In the genomic region with DNA sequence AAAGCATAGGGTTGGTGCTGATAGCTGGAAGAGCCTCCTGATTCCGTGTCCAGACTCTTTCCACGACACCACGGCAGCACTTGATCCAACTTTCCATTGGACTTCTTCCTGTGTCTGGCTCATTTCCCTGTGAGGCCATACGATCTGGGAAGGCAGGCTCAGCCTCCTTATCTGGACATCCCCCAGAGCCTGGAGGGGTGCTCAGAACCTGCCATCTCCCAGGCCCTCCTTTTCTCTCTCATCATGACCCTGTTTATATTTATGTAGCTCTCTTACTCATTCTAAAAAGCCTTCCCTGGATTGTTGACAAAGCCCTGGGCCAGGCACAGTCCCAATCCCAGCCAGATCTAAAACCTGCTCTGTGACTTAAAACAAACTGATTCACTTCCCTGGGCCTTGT, we compare ENCODE assay signal across 11 cellular contexts. TPM values are rescaled to one million over a fixed set of nuclear protein-coding genes. Genes with fewer than 3 reads are reported as not detected.
DNase-seq lines count a peak whose midpoint lies in the region; ATAC-seq and TF ChIP-seq lines count a peak whose summit lies in the region.
"Had no signal": no experiment of that assay in that cellular context is flagged by ENCODE, and none has a peak within 500 bp of the region (broad histone marks: within the 10 kb centered on the region; RNA-seq: fewer than 3 reads in every experiment).

No MANE protein-coding gene starts in this region.

- no peak for TF ChIP-seq CTCF in coronary artery (IDR thresholded peaks at IDR 0.05)
- no peak for TF ChIP-seq CTCF in tibial artery (IDR thresholded peaks at IDR 0.05)
- no peak for TF ChIP-seq CTCF in left lung (IDR thresholded peaks at IDR 0.05)

- H3K9ac ChIP-seq in muscle layer of colon (ENCODE audit: low read length), result peak overlapping the region; percentile 44

- no peak for ATAC-seq in activated naive CD4-positive, alpha-beta T cell treated with anti-CD3 and anti-CD28 coated beads, Interleukin-2, amount 50 U/mL, for 72 hours
- ATAC-seq in GM19463 (IDR thresholded peaks at IDR 0.05; ENCODE audit: unreplicated experiment) (no peak), HG02885 (IDR thresholded peaks at IDR 0.05; ENCODE audit: poor library complexity, unreplicated experiment) (no peak), left lung (no peak)

- H3K4me1 ChIP-seq in muscle layer of colon (ENCODE audit: insufficient read depth, low read length) (peaks cover 30% of the 10 kb centered on the region), tibial artery (peaks cover 0 to 25% (median 16%) of the 10 kb centered on the region in 4 donors), left lung (peaks cover 8 to 13% of the 10 kb centered on the region in 2 donors)

- peak overlapping the region; percentile 73 to 74 for H3K27ac ChIP-seq in coronary artery
- peak overlapping the region; percentile 83 for H3K27ac ChIP-seq in muscle layer of colon (ENCODE audit: low read depth, low read length)
- H3K27ac ChIP-seq in tibial artery, result peak overlapping the region; percentile 65 to 78
- peak overlapping the region in 1 of 2 donors; percentile 46 for H3K27ac ChIP-seq in left lung

- H3K36me3 ChIP-seq in muscle layer of colon (ENCODE audit: insufficient read depth, low read length), result no peaks in the 10 kb centered on the region
- no peaks in the 10 kb centered on the region for H3K36me3 ChIP-seq in tibial artery
- H3K36me3 ChIP-seq in left lung, result no peaks in the 10 kb centered on the region

- no peaks in the 10 kb centered on the region for H3K9me3 ChIP-seq in muscle layer of colon (ENCODE audit: low read length)
- H3K9me3 ChIP-seq in tibial artery, result no peaks in the 10 kb centered on the region
- no peaks in the 10 kb centered on the region for H3K9me3 ChIP-seq in left lung

- H3K36me3 Mint-ChIP-seq in activated naive CD4-positive, alpha-beta T cell treated with anti-CD3 and anti-CD28 coated beads, Interleukin-2, amount 50 U/mL, for 72 hours, result no peaks in the 10 kb centered on the region

- no peak for DNase-seq in activated naive CD4-positive, alpha-beta T cell treated with anti-CD3 and anti-CD28 coated beads, Interleukin-2, amount 50 U/mL, for 72 hours (ENCODE audit: low spot score in 2 of 2)
- DNase-seq in activated naive CD4-positive, alpha-beta T cell treated with Interleukin-2 at 50 U/mL for 16 hours, result no peak
- DNase-seq in coronary artery (ENCODE audit: low spot score), result no peak
- peak in 1 of 2 donors; percentile 49 for DNase-seq in tibial artery
- DNase-seq in left lung, result no peak
- DNase-seq: activated CD4-positive, alpha-beta T cell treated with anti-CD3 and anti-CD28 coated beads for 4 hours; central memory CD4-positive, alpha-beta T cell had no signal

- H3K27ac Mint-ChIP-seq in activated naive CD4-positive, alpha-beta T cell treated with anti-CD3 and anti-CD28 coated beads, Interleukin-2, amount 50 U/mL, for 72 hours, result peak overlapping the region; percentile 1 to 34

- intact Hi-C loops in tibial artery (cut with DNase I; ENCODE audit: low total_unique reads) (no loop called here), left lung (cut with DNase I) (no loop called here)

- H3K27me3 ChIP-seq in muscle layer of colon (ENCODE audit: control insufficient read depth in 1 of 2, insufficient read depth in 2 of 2, low read length in 2 of 2) (no peaks in the 10 kb centered on the region), tibial artery (no peaks in the 10 kb centered on the region), left lung (no peaks in the 10 kb centered on the region)

- H3K9me3 Mint-ChIP-seq in activated naive CD4-positive, alpha-beta T cell treated with anti-CD3 and anti-CD28 coated beads, Interleukin-2, amount 50 U/mL, for 72 hours, result no peaks in the 10 kb centered on the region

- H3K4me3 ChIP-seq in coronary artery (no peak overlapping the region), muscle layer of colon (ENCODE audit: low read depth in 1 of 2, low read length in 2 of 2) (no peak overlapping the region), tibial artery (no peak overlapping the region), left lung (no peak overlapping the region)

RNA-seq across cellular contexts. Expression of gene BCL9L, which starts 7.8 kb away (rescaled TPM):
- 10 to 100 TPM; 46.6 to 57.4 TPM for total RNA-seq in activated naive CD4-positive, alpha-beta T cell treated with anti-CD3 and anti-CD28 coated beads, Interleukin-2, amount 50 U/mL, for 72 hours
- total RNA-seq in left lung, result 10 to 100 TPM; 79.4 to 88.9 TPM

RNA-seq across cellular contexts. Expression of gene UPK2, which starts 22.6 kb away (rescaled TPM):
- 1 to 10 TPM in 1 of 2 donors, under 1 TPM in 1; 0.80 to 2.0 TPM for total RNA-seq in activated naive CD4-positive, alpha-beta T cell treated with anti-CD3 and anti-CD28 coated beads, Interleukin-2, amount 50 U/mL, for 72 hours
- total RNA-seq in left lung, result not detected
- total RNA-seq: fibroblast of villous mesenchyme had no signal

RNA-seq across cellular contexts. Expression of gene FOXR1, which starts 38.1 kb away (rescaled TPM):
- not detected for total RNA-seq in activated naive CD4-positive, alpha-beta T cell treated with anti-CD3 and anti-CD28 coated beads, Interleukin-2, amount 50 U/mL, for 72 hours
- total RNA-seq in left lung, result not detected
- total RNA-seq: fibroblast of villous mesenchyme had no signal

RNA-seq across cellular contexts. Expression of gene CXCR5, which starts 49.8 kb away (rescaled TPM):
- total RNA-seq in activated naive CD4-positive, alpha-beta T cell treated with anti-CD3 and anti-CD28 coated beads, Interleukin-2, amount 50 U/mL, for 72 hours, result 10 to 100 TPM in 1 of 2 donors, 1 to 10 TPM in 1; 9.3 to 25.9 TPM
- under 1 TPM in 1 of 2 donors, not detected in 1; 0.10 TPM for total RNA-seq in left lung
- total RNA-seq: fibroblast of villous mesenchyme had no signal
